In the genomic region with DNA sequence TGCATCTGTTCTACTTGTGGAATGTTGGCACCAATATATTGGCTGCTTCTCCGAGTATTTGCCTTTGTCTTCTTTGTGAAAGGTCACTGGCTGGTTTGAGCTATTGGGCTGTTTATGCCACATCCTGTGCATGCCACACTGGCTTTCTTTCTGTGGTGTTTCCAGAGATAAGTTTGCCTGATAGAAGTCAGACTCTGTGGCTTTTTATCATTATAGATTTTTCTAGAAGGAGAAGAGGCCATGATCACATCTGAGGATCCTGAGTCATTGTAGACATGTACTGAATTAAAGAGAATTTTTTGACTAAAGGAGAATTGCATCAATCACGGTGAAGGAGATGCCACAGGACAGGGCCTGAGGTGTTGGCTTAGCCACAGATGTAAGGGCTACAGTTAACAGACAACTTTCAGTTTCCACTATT, we compare ENCODE assay signal across 23 cellular contexts. TPM values are rescaled to one million over a fixed set of nuclear protein-coding genes. Genes with fewer than 3 reads are reported as not detected.
DNase-seq lines count a peak whose midpoint lies in the region; ATAC-seq and TF ChIP-seq lines count a peak whose summit lies in the region.
"Had no signal": no experiment of that assay in that cellular context is flagged by ENCODE, and none has a peak within 500 bp of the region (broad histone marks: within the 10 kb centered on the region; RNA-seq: fewer than 3 reads in every experiment).

No MANE protein-coding gene starts in this region.

- H3K9me2 ChIP-seq in GM23248 (ENCODE audit: insufficient read depth) (no peaks in the 10 kb centered on the region), Loucy (replicated peaks; ENCODE audit: low read depth, low read length) (no peaks in the 10 kb centered on the region), Karpas-422 (replicated peaks; ENCODE audit: insufficient read depth, low read length) (no peaks in the 10 kb centered on the region)

- in situ Hi-C loops in GM23248 (cut with MboI): no loop called here

- peaks cover 6% of the 10 kb centered on the region for H3K36me3 Mint-ChIP-seq in activated T-helper 2 cell treated with anti-CD3 and anti-CD28 coated beads, Interferon-gamma antibody, Interleukin-2, Interleukin-4, amounts not matched to agents 10 μg/mL and 5 μg/mL and 100 μg/mL, durations not matched to agents 14 hours and 24 hours and 36 hours (ENCODE audit: low read depth)
- no peaks in the 10 kb centered on the region for H3K36me3 Mint-ChIP-seq in natural killer cell treated with Interleukin-12 subunit alpha and Interleukin-12 subunit beta and Interleukin-15 and Interleukin-18, amount 100 ng/mL, for 72 hours
- H3K36me3 Mint-ChIP-seq: T-cell had no signal

- no peaks in the 10 kb centered on the region for H3K27me3 ChIP-seq in GM23248 (replicated peaks; ENCODE audit: insufficient read depth)
- H3K27me3 ChIP-seq in Loucy (ENCODE audit: insufficient read depth, low read length, poor library complexity, severe bottlenecking): no peaks in the 10 kb centered on the region
- no peaks in the 10 kb centered on the region for H3K27me3 ChIP-seq in Karpas-422 (ENCODE audit: low read length)
- H3K27me3 ChIP-seq: stomach, upper lobe of right lung had no signal

- no peak overlapping the region for H3K4me3 ChIP-seq in GM23248
- H3K4me3 ChIP-seq in Loucy (ENCODE audit: low read length, poor library complexity, severe bottlenecking): no peak overlapping the region
- H3K4me3 ChIP-seq in Karpas-422 (ENCODE audit: low read length): no peak overlapping the region
- H3K4me3 ChIP-seq: psoas muscle, stomach, upper lobe of right lung had no signal

- H3K4me1 ChIP-seq in GM23248 (ENCODE audit: insufficient read depth): peaks cover 36% of the 10 kb centered on the region
- peaks cover 39% of the 10 kb centered on the region for H3K4me1 ChIP-seq in Loucy (ENCODE audit: insufficient read depth, low read length, poor library complexity, severe bottlenecking)
- peaks cover 8% of the 10 kb centered on the region for H3K4me1 ChIP-seq in Karpas-422 (ENCODE audit: low read length)

- intact Hi-C loops in activated T-helper 2 cell treated with anti-CD3 and anti-CD28 coated beads, Interferon-gamma antibody, Interleukin-2, Interleukin-4, amounts not matched to agents 10 μg/mL and 5 μg/mL and 100 μg/mL, durations not matched to agents 14 hours and 24 hours and 36 hours (cut with micrococcal nuclease): loop anchor here (1.0 to 5.0 kb wide), 4 partner anchors 17 to 61 kb away; no protein-coding TSS in a partner anchor

- peaks cover 38% of the 10 kb centered on the region for H3K4me1 Mint-ChIP-seq in activated T-helper 2 cell treated with anti-CD3 and anti-CD28 coated beads, Interferon-gamma antibody, Interleukin-2, Interleukin-4, amounts not matched to agents 10 μg/mL and 5 μg/mL and 100 μg/mL, durations not matched to agents 14 hours and 24 hours and 36 hours (ENCODE audit: low read depth)
- peaks cover 13 to 22% of the 10 kb centered on the region in 2 donors for H3K4me1 Mint-ChIP-seq in natural killer cell treated with Interleukin-12 subunit alpha and Interleukin-12 subunit beta and Interleukin-15 and Interleukin-18, amount 100 ng/mL, for 72 hours (ENCODE audit: low read depth in 2 of 2)

- H3K4me2 ChIP-seq in GM23248 (ENCODE audit: unreplicated experiment) (no peak overlapping the region), Loucy (ENCODE audit: low read depth, low read length, poor library complexity, severe bottlenecking) (peak overlapping the region; percentile 3), Karpas-422 (ENCODE audit: low read depth, low read length, poor library complexity, severe bottlenecking) (no peak overlapping the region)

- H3K27ac Mint-ChIP-seq in activated T-helper 2 cell treated with anti-CD3 and anti-CD28 coated beads, Interferon-gamma antibody, Interleukin-2, Interleukin-4, amounts not matched to agents 10 μg/mL and 5 μg/mL and 100 μg/mL, durations not matched to agents 14 hours and 24 hours and 36 hours: peak overlapping the region; percentile 71
- H3K27ac Mint-ChIP-seq in natural killer cell treated with Interleukin-12 subunit alpha and Interleukin-12 subunit beta and Interleukin-15 and Interleukin-18, amount 100 ng/mL, for 72 hours: peak overlapping the region in 1 of 2 donors; percentile 46

- H3K9me3 Mint-ChIP-seq in activated T-helper 2 cell treated with anti-CD3 and anti-CD28 coated beads, Interferon-gamma antibody, Interleukin-2, Interleukin-4, amounts not matched to agents 10 μg/mL and 5 μg/mL and 100 μg/mL, durations not matched to agents 14 hours and 24 hours and 36 hours: no peaks in the 10 kb centered on the region
- H3K9me3 Mint-ChIP-seq in natural killer cell treated with Interleukin-12 subunit alpha and Interleukin-12 subunit beta and Interleukin-15 and Interleukin-18, amount 100 ng/mL, for 72 hours: no peaks in the 10 kb centered on the region
- H3K9me3 Mint-ChIP-seq: T-cell had no signal

- H3K36me3 ChIP-seq in GM23248 (ENCODE audit: low read depth): no peaks in the 10 kb centered on the region
- H3K36me3 ChIP-seq in Loucy (ENCODE audit: insufficient read depth, low read length): peaks cover 6% of the 10 kb centered on the region; the same call in 1 of the 2 replicates
- H3K36me3 ChIP-seq in Karpas-422 (ENCODE audit: insufficient read depth, low read length): no peaks in the 10 kb centered on the region; the same call in 1 of the 2 replicates
- H3K36me3 ChIP-seq: stomach, upper lobe of right lung had no signal

- H3K4me3 Mint-ChIP-seq in activated T-helper 2 cell treated with anti-CD3 and anti-CD28 coated beads, Interferon-gamma antibody, Interleukin-2, Interleukin-4, amounts not matched to agents 10 μg/mL and 5 μg/mL and 100 μg/mL, durations not matched to agents 14 hours and 24 hours and 36 hours (ENCODE audit: low read depth): no peak overlapping the region
- H3K4me3 Mint-ChIP-seq in natural killer cell treated with Interleukin-12 subunit alpha and Interleukin-12 subunit beta and Interleukin-15 and Interleukin-18, amount 100 ng/mL, for 72 hours: no peak overlapping the region
- H3K4me3 Mint-ChIP-seq: T-cell had no signal

- no peak for TF ChIP-seq CTCF in Loucy (conservative IDR thresholded peaks at IDR 0.05; ENCODE audit: low read length)

- H2AFZ ChIP-seq in GM23248: no peak overlapping the region
- no peak overlapping the region for H2AFZ ChIP-seq in Loucy (ENCODE audit: low read length)
- no peak overlapping the region for H2AFZ ChIP-seq in Karpas-422 (ENCODE audit: low read length)

- DNase-seq in GM23248: peak; percentile 12
- DNase-seq in activated T-helper 2 cell treated with anti-CD3 and anti-CD28 coated beads, Interferon-gamma antibody, Interleukin-2, Interleukin-4, amounts not matched to agents 10 μg/mL and 5 μg/mL and 100 μg/mL, durations not matched to agents 14 hours and 24 hours and 36 hours (ENCODE audit: low spot score): no peak
- no peak for DNase-seq in natural killer cell treated with Interleukin-12 subunit alpha and Interleukin-12 subunit beta and Interleukin-15 and Interleukin-18, amount 100 ng/mL, for 72 hours (ENCODE audit: low spot score)
- DNase-seq in Karpas-422: no peak
- DNase-seq in NCI-H128 (lab: John Stamatoyannopoulos, UW; ENCODE audit: unreplicated experiment): no peak
- no peak for DNase-seq in stimulated activated CD4-positive, alpha-beta T cell treated with anti-CD3 and anti-CD28 coated beads, Interleukin-4, amount 100 ng/mL, for 1 hour
- DNase-seq: activated CD4-positive, alpha-beta T cell treated with anti-CD3 and anti-CD28 coated beads, Interleukin-2, amount 50 U/mL, for 1 hour; activated naive CD4-positive, alpha-beta T cell; DMS79 treated with DMSO at 0.1 percent for 48 hours; effector memory CD4-positive, alpha-beta T cell; midbrain; NCI-H1417 treated with DMSO at 0.1 percent for 48 hours; NCI-H510A treated with DMSO at 0.1 percent for 48 hours; psoas muscle; SHP77; small intestine; stimulated activated CD4-positive, alpha-beta T cell treated with anti-CD3 and anti-CD28 coated beads, Interleukin-2, amount 100 ng/mL, for 48 hours; stomach; T-cell; upper lobe of right lung had no signal

- 68 to 84% methylated on average over 2 of the region's 2 CpGs for WGBS in GM23248 (ENCODE audit: low coverage in 1 of 2, low lambda C conversion rate in 2 of 2, missing lambda C conversion rate in 2 of 2), 2 experiments

- H3K27ac ChIP-seq in GM23248 (no peak overlapping the region), Karpas-422 (ENCODE audit: low read length) (no peak overlapping the region)
- H3K27ac ChIP-seq: psoas muscle, stomach, upper lobe of right lung had no signal

- peaks cover 17% of the 10 kb centered on the region for H3K27me3 Mint-ChIP-seq in activated T-helper 2 cell treated with anti-CD3 and anti-CD28 coated beads, Interferon-gamma antibody, Interleukin-2, Interleukin-4, amounts not matched to agents 10 μg/mL and 5 μg/mL and 100 μg/mL, durations not matched to agents 14 hours and 24 hours and 36 hours (ENCODE audit: low read depth)
- no peaks in the 10 kb centered on the region for H3K27me3 Mint-ChIP-seq in natural killer cell treated with Interleukin-12 subunit alpha and Interleukin-12 subunit beta and Interleukin-15 and Interleukin-18, amount 100 ng/mL, for 72 hours
- H3K27me3 Mint-ChIP-seq: T-cell had no signal

- no peaks in the 10 kb centered on the region for H4K20me1 ChIP-seq in GM23248 (ENCODE audit: insufficient read depth)
- no peaks in the 10 kb centered on the region for H4K20me1 ChIP-seq in Loucy (ENCODE audit: insufficient read depth, low read length, poor library complexity, severe bottlenecking)
- H4K20me1 ChIP-seq in Karpas-422 (ENCODE audit: insufficient read depth, low read depth, low read length): no peaks in the 10 kb centered on the region

- peak; percentile 69 to 86 for ATAC-seq in natural killer cell treated with Interleukin-12 subunit alpha and Interleukin-12 subunit beta and Interleukin-15 and Interleukin-18, amount 100 ng/mL, for 72 hours
- no peak for ATAC-seq in HG02870 (IDR thresholded peaks at IDR 0.05; ENCODE audit: unreplicated experiment)
- ATAC-seq: T-cell, upper lobe of right lung had no signal

- H3K9ac ChIP-seq in GM23248 (no peak overlapping the region), Loucy (ENCODE audit: low read depth, low read length, poor library complexity, severe bottlenecking) (peak overlapping the region; percentile 51), Karpas-422 (ENCODE audit: low read length) (no peak overlapping the region)

- peaks cover 15% of the 10 kb centered on the region for H3F3A ChIP-seq in GM23248 (ENCODE audit: insufficient read depth)
- H3F3A ChIP-seq in Loucy (ENCODE audit: low read depth): no peaks in the 10 kb centered on the region

- no peaks in the 10 kb centered on the region for H3K9me3 ChIP-seq in GM23248 (ENCODE audit: low read depth)
- no peaks in the 10 kb centered on the region for H3K9me3 ChIP-seq in Loucy (ENCODE audit: insufficient read depth, low read depth, low read length)
- no peaks in the 10 kb centered on the region for H3K9me3 ChIP-seq in Karpas-422 (ENCODE audit: low read length)
- H3K9me3 ChIP-seq: psoas muscle, stomach, upper lobe of right lung had no signal

- H3K79me2 ChIP-seq in GM23248 (ENCODE audit: insufficient read depth): no peaks in the 10 kb centered on the region
- H3K79me2 ChIP-seq in Loucy (ENCODE audit: insufficient read depth, low read length): no peaks in the 10 kb centered on the region
- no peaks in the 10 kb centered on the region for H3K79me2 ChIP-seq in Karpas-422 (ENCODE audit: low read length)

RNA-seq across cellular contexts. Expression of gene CDKN2B, which starts 26.5 kb away (rescaled TPM):
- 5.3 and 10.6 TPM in 2 replicates for total RNA-seq in GM23248 (2014; rRNA removed; shearing (Covaris generic))
- 6.7 and 8.9 TPM in 2 replicates for polyA plus RNA-seq in GM23248 (2016; fragmentation: Nextera tagmentation; extraction: Ambion mirVana)
- 0.62 and 0.69 TPM in 2 replicates for total RNA-seq in activated T-helper 2 cell treated with anti-CD3 and anti-CD28 coated beads, Interferon-gamma antibody, Interleukin-2, Interleukin-4, amounts not matched to agents 10 μg/mL and 5 μg/mL and 100 μg/mL, durations not matched to agents 14 hours and 24 hours and 36 hours
- total RNA-seq in natural killer cell treated with Interleukin-12 subunit alpha and Interleukin-12 subunit beta and Interleukin-15 and Interleukin-18, amount 100 ng/mL, for 72 hours: 1 to 10 TPM; 1.6 to 5.0 TPM
- 2.0 and 4.3 TPM in 2 replicates for total RNA-seq in Karpas-422 (2014; rRNA removed; shearing (Covaris generic); ENCODE audit: low replicate concordance)

RNA-seq across cellular contexts. Expression of gene CDKN2B-AS1, which starts 41.0 kb away (rescaled TPM):
- 1.3 and 4.1 TPM in 2 replicates for total RNA-seq in GM23248 (2014; rRNA removed; shearing (Covaris generic))
- 0.58 and 0.61 TPM in 2 replicates for polyA plus RNA-seq in GM23248 (2016; fragmentation: Nextera tagmentation; extraction: Ambion mirVana)
- total RNA-seq in activated T-helper 2 cell treated with anti-CD3 and anti-CD28 coated beads, Interferon-gamma antibody, Interleukin-2, Interleukin-4, amounts not matched to agents 10 μg/mL and 5 μg/mL and 100 μg/mL, durations not matched to agents 14 hours and 24 hours and 36 hours: 0.82 and 1.1 TPM in 2 replicates
- total RNA-seq in natural killer cell treated with Interleukin-12 subunit alpha and Interleukin-12 subunit beta and Interleukin-15 and Interleukin-18, amount 100 ng/mL, for 72 hours: 1 to 10 TPM; 2.0 to 2.4 TPM
- 14.5 and 35.3 TPM in 2 replicates for total RNA-seq in Karpas-422 (2014; rRNA removed; shearing (Covaris generic); ENCODE audit: low replicate concordance)
- total RNA-seq: cerebellum had no signal
- polyA plus RNA-seq: psoas muscle had no signal

RNA-seq across cellular contexts. Expression of gene CDKN2A, which starts 41.4 kb away (rescaled TPM):
- 18.1 and 27.3 TPM in 2 replicates for total RNA-seq in GM23248 (2014; rRNA removed; shearing (Covaris generic))
- 42.2 and 43.6 TPM in 2 replicates for polyA plus RNA-seq in GM23248 (2016; fragmentation: Nextera tagmentation; extraction: Ambion mirVana)
- total RNA-seq in activated T-helper 2 cell treated with anti-CD3 and anti-CD28 coated beads, Interferon-gamma antibody, Interleukin-2, Interleukin-4, amounts not matched to agents 10 μg/mL and 5 μg/mL and 100 μg/mL, durations not matched to agents 14 hours and 24 hours and 36 hours: 5.8 and 7.4 TPM in 2 replicates
- total RNA-seq in natural killer cell treated with Interleukin-12 subunit alpha and Interleukin-12 subunit beta and Interleukin-15 and Interleukin-18, amount 100 ng/mL, for 72 hours: 10 to 100 TPM in 1 of 2 donors, 1 to 10 TPM in 1; 3.9 to 15.7 TPM
- total RNA-seq in Karpas-422 (2014; rRNA removed; shearing (Covaris generic); ENCODE audit: low replicate concordance): 88.7 and 254 TPM in 2 replicates
- total RNA-seq: cerebellum had no signal
